In the genomic region with DNA sequence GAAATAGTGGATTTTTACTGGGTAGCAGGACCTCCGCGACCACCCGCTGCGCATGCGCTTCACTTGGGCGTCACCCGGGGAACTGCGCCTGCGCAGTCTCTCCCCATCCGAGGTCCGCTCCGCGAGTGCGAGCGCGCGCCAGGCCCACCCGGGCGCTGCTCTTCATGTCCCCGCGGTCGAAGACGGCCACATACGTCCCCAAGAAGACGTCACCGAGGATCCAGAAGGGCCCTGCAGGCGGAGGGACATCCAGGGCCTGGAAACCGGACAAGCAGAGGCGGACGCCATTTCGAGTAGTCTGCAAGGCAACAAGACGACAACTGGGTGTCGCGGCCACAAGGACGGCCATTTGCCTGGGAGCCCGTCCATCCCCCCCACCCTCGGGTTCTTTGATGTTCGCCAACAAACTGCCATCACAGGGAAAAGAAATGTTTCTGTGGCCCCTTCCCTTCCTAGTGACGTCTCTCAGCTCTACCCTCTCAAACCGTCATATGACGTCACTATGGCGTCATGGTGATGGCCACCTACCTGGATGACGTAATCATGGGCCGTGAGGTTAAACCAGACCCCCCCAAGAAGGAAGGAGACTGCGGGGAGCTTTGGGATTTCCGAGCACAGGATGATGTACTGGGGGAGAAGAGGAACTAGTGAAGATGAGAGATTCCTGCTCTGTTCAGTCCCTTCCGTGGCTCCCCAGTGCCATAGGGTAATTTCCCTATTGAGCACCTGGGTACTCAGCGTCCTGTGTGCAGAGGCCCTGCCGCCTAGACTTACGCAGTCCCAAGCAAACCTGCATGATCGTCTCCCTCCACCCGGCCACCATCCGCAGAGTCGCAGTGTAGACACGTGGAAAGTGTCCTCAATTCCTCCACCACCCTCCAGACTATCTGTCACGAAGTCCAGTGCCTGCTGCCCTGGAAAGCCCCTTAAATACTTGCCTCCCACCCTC, we compare ENCODE assay signal across 9 cellular contexts. TPM values are rescaled to one million over a fixed set of nuclear protein-coding genes. Genes with fewer than 3 reads are reported as not detected.
DNase-seq lines count a peak whose midpoint lies in the region; ATAC-seq and TF ChIP-seq lines count a peak whose summit lies in the region.
"Had no signal": no experiment of that assay in that cellular context is flagged by ENCODE, and none has a peak within 500 bp of the region (broad histone marks: within the 10 kb centered on the region; RNA-seq: fewer than 3 reads in every experiment).

No MANE protein-coding gene starts in this region.

- H3K36me3 Mint-ChIP-seq in activated naive CD4-positive, alpha-beta T cell treated with anti-CD3 and anti-CD28 coated beads, Interleukin-2, amount 10 ng/mL, durations not matched to agents 7 days and 5 days, result peaks cover 10% of the 10 kb centered on the region
- H3K36me3 Mint-ChIP-seq in osteocyte (ENCODE audit: unreplicated experiment), result no peaks in the 10 kb centered on the region

- H3K27me3 ChIP-seq in PC-3 (ENCODE audit: low read length), result no peaks in the 10 kb centered on the region

- no peaks in the 10 kb centered on the region; the same call in 1 of the 2 replicates for H3K4me1 ChIP-seq in PC-3 (ENCODE audit: insufficient read depth, low read length)

- H3K9me2 ChIP-seq in PC-3 (replicated peaks; ENCODE audit: low read length), result no peaks in the 10 kb centered on the region

- in situ Hi-C loops in GM18951 (cut with MboI; ENCODE audit: low sequenced_read_pairs, unreplicated experiment), result loop anchor here (25.0 kb wide), 1 partner anchor 429 kb away; the partner anchor contains the start of gene ACP4

- H3K27ac Mint-ChIP-seq in activated naive CD4-positive, alpha-beta T cell treated with anti-CD3 and anti-CD28 coated beads, Interleukin-2, amount 10 ng/mL, durations not matched to agents 7 days and 5 days, result peak overlapping the region; percentile 98
- no peak overlapping the region for H3K27ac Mint-ChIP-seq in osteocyte (ENCODE audit: unreplicated experiment)
- H3K27ac Mint-ChIP-seq: brain had no signal

- H3K36me3 ChIP-seq in PC-3 (ENCODE audit: low read depth, low read length), result no peaks in the 10 kb centered on the region

- BruUV-seq in PC-3 (replicated peaks; lab: Mats Ljungman, UMichigan), result no TSS peak

- ATAC-seq in PC-3, result no peak
- ATAC-seq in left ventricle myocardium superior, result peak; percentile 77
- ATAC-seq in HG03342 (IDR thresholded peaks at IDR 0.05; ENCODE audit: unreplicated experiment), result no peak

- H3K4me3 ChIP-seq in PC-3 (ENCODE audit: low read length), result peak overlapping the region; percentile 60

- H3K4me3 Mint-ChIP-seq in activated naive CD4-positive, alpha-beta T cell treated with anti-CD3 and anti-CD28 coated beads, Interleukin-2, amount 10 ng/mL, durations not matched to agents 7 days and 5 days, result peak overlapping the region; percentile 81
- no peak overlapping the region for H3K4me3 Mint-ChIP-seq in osteocyte (ENCODE audit: unreplicated experiment)
- H3K4me3 Mint-ChIP-seq: brain had no signal

- no peak overlapping the region for H3K27ac ChIP-seq in PC-3 (ENCODE audit: low read length)

- H3K4me1 Mint-ChIP-seq in activated naive CD4-positive, alpha-beta T cell treated with anti-CD3 and anti-CD28 coated beads, Interleukin-2, amount 10 ng/mL, durations not matched to agents 7 days and 5 days, result peaks cover 65% of the 10 kb centered on the region
- no peaks in the 10 kb centered on the region for H3K4me1 Mint-ChIP-seq in osteocyte (ENCODE audit: unreplicated experiment)
- H3K4me1 Mint-ChIP-seq: brain had no signal

- peak overlapping the region; percentile 65; the same call in 1 of the 2 replicates for H2AFZ ChIP-seq in PC-3 (ENCODE audit: low read length)

- peak overlapping the region; percentile 79 for H3K4me2 ChIP-seq in PC-3 (ENCODE audit: low read length)

- H3F3A ChIP-seq in PC-3 (ENCODE audit: low read length, unreplicated experiment), result no peaks in the 10 kb centered on the region

- CTCF ChIA-PET in PC-3 (lab: Charles Lee), result no interaction called here
- CTCF ChIA-PET in activated naive CD4-positive, alpha-beta T cell treated with anti-CD3 and anti-CD28 coated beads, Interleukin-2, amount 10 ng/mL, durations not matched to agents 7 days and 5 days (lab: Charles Lee), result interaction anchor here (1.2 to 2.9 kb wide), 4 partner anchors 9 to 199 kb away, joined by 3 to 28 read pairs (median 14); no protein-coding TSS in a partner anchor

- H3K27me3 Mint-ChIP-seq in activated naive CD4-positive, alpha-beta T cell treated with anti-CD3 and anti-CD28 coated beads, Interleukin-2, amount 10 ng/mL, durations not matched to agents 7 days and 5 days, result peaks cover 11% of the 10 kb centered on the region
- H3K27me3 Mint-ChIP-seq in osteocyte (ENCODE audit: unreplicated experiment), result no peaks in the 10 kb centered on the region

- H3K9me3 Mint-ChIP-seq in activated naive CD4-positive, alpha-beta T cell treated with anti-CD3 and anti-CD28 coated beads, Interleukin-2, amount 10 ng/mL, durations not matched to agents 7 days and 5 days, result no peaks in the 10 kb centered on the region
- H3K9me3 Mint-ChIP-seq in osteocyte (ENCODE audit: unreplicated experiment), result no peaks in the 10 kb centered on the region

- POLR2A ChIA-PET in PC-3 (lab: Charles Lee; ENCODE audit: unreplicated experiment), result no interaction called here

- TF ChIP-seq CTCF in PC-3 (conservative IDR thresholded peaks at IDR 0.05; ENCODE audit: low read depth, low read length), result no peak
- no peak for TF ChIP-seq CTCF in osteocyte (IDR thresholded peaks at IDR 0.05)

- H3K9me3 ChIP-seq in PC-3 (ENCODE audit: low read length), result no peaks in the 10 kb centered on the region

- intact Hi-C loops in PC-3 (cut with micrococcal nuclease) (no loop called here), left ventricle myocardium superior (cut with micrococcal nuclease) (no loop called here)

- no peaks in the 10 kb centered on the region for H3K79me2 ChIP-seq in PC-3 (ENCODE audit: low read length)

- DNase-seq in PC-3 (peak; percentile 32), left ventricle myocardium superior (peak; percentile 86), osteocyte (ENCODE audit: extremely low spot score, unreplicated experiment) (no peak), HK-2 (ENCODE audit: unreplicated experiment) (no peak)
- peak; percentile 77 for DNase-seq in activated naive CD4-positive, alpha-beta T cell treated with anti-CD3 and anti-CD28 coated beads, Interleukin-2, amount 10 ng/mL, durations not matched to agents 7 days and 5 days
- peak; percentile 80 for DNase-seq in stimulated activated CD4-positive, alpha-beta T cell treated with anti-CD3 and anti-CD28 coated beads, Interleukin-15, amount 100 ng/mL, for 24 hours

- peak; percentile 78 for TF ChIP-seq POLR2A in GM18951 (IDR thresholded peaks at IDR 0.05; ENCODE audit: extremely low read depth, insufficient read depth, insufficient read length)

- no peak overlapping the region for H3K9ac ChIP-seq in PC-3 (ENCODE audit: low read length)

- no peaks in the 10 kb centered on the region for H4K20me1 ChIP-seq in PC-3 (ENCODE audit: low read length)

RNA-seq across cellular contexts. Expression of gene NAPSA, which starts 6.7 kb away (rescaled TPM):
- total RNA-seq in PC-3 (2014; rRNA removed) (1.2 and 3.0 TPM in 2 replicates), left ventricle myocardium superior (0.32 TPM), osteocyte (0.16 and 1.3 TPM in 2 replicates)

RNA-seq across cellular contexts. Expression of gene NR1H2, which starts 17.5 kb away (rescaled TPM):
- total RNA-seq in PC-3 (2014; rRNA removed) (130 and 152 TPM in 2 replicates), left ventricle myocardium superior (76.5 TPM), osteocyte (53.4 and 64.5 TPM in 2 replicates)

RNA-seq across cellular contexts. Expression of gene POLD1, which starts 25.4 kb away (rescaled TPM):
- 165 and 210 TPM in 2 replicates for total RNA-seq in PC-3 (2014; rRNA removed)
- 10.6 TPM for total RNA-seq in left ventricle myocardium superior
- total RNA-seq in osteocyte, result 19.6 and 22.2 TPM in 2 replicates

RNA-seq across cellular contexts. Expression of gene KCNC3, which starts 29.6 kb away (rescaled TPM):
- total RNA-seq in PC-3 (2014; rRNA removed) (3.1 and 3.6 TPM in 2 replicates), left ventricle myocardium superior (2.5 TPM), osteocyte (1.1 and 1.2 TPM in 2 replicates)

RNA-seq across cellular contexts. Expression of gene SPIB, which starts 60.0 kb away (rescaled TPM):
- not detected in 2 replicates for total RNA-seq in PC-3 (2014; rRNA removed)
- not detected for total RNA-seq in left ventricle myocardium superior
- total RNA-seq in osteocyte, result not detected in 2 replicates

Comparison
In these comparisons a context has a peak if more than half of its experiments do, and no peak if none do; other contexts are left out.
1. DNase-seq: peak in PC-3 (single experiment), activated naive CD4-positive, alpha-beta T cell treated with anti-CD3 and anti-CD28 coated beads, Interleukin-2, amount 10 ng/mL, durations not matched to agents 7 days and 5 days (single experiment), left ventricle myocardium superior (single experiment) and stimulated activated CD4-positive, alpha-beta T cell treated with anti-CD3 and anti-CD28 coated beads, Interleukin-15, amount 100 ng/mL, for 24 hours (single experiment); none in osteocyte (single experiment) and HK-2 (single experiment).